ENCODE assay signal across 34 cellular contexts in the genomic region with DNA sequence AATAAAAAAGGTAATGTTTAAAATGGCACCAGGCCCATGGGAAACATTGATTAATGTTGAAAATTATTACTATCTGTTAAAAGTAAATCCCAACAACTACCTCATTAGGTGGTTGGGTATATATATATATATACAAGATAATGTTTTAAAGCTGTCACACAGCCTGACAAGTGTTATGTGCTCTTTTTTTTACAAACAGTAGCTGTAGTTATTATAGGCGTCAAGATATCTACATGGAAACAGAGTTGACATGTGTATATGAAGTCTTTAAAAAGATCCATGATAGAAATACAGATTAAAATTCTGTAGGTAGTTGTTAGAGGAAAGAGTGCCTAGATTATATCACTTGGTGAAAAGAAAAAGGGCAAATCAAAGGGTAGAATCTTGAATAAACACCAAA.
DNase-seq lines count a peak whose midpoint lies in the region; ATAC-seq, FAIRE-seq and TF ChIP-seq lines count a peak whose summit lies in the region.
"Had no signal": no experiment of that assay in that cellular context is flagged by ENCODE, and none has a peak within 500 bp of the region (broad histone marks: within the 10 kb centered on the region; RNA-seq: fewer than 3 reads in every experiment).

No MANE protein-coding gene starts in this region.

- H3K79me2 ChIP-seq in HepG2 (ENCODE audit: insufficient read depth, low read length), result no peaks in the 10 kb centered on the region
- H3K79me2 ChIP-seq in neural cell (replicated peaks; ENCODE audit: insufficient read depth, low read length), result no peaks in the 10 kb centered on the region

- intact Hi-C loops in HepG2 (cut with micrococcal nuclease; ENCODE audit: unreplicated experiment), result no loop called here
- intact Hi-C loops in right lobe of liver (cut with DNase I), result no loop called here

- in situ Hi-C loops in HepG2 (cut with HindIII; ENCODE audit: extremely low pct_ligation_motif_present, low pct_unique_long_range_greater_than_20kb), result no loop called here

- POLR2A ChIA-PET in HepG2 (lab: Yijun Ruan, JAX), result no interaction called here

- ATAC-seq in HepG2 (no peak), right lobe of liver (no peak)
- ATAC-seq: A549; CD8-positive, alpha-beta T cell had no signal

- no peaks in the 10 kb centered on the region for H3K9me2 ChIP-seq in neural cell (ENCODE audit: insufficient read depth, low read length)

- no TSS peak for BruUV-seq in HepG2 (replicated peaks; lab: Mats Ljungman, UMichigan)

- WGBS in HepG2 (ENCODE audit: low lambda C conversion rate), result 7% methylated on average over 1 of the region's 1 CpG
- WGBS in right lobe of liver (ENCODE audit: insufficient coverage, low coverage, low lambda C conversion rate, missing lambda C conversion rate), result 33% methylated on average over 1 of the region's 1 CpG

- CTCF ChIA-PET in HepG2 (lab: Yijun Ruan, JAX; ENCODE audit: low intra/inter-chr PET ratio, low total read pairs), result no interaction called here

- TF ChIP-seq POLR2A in HepG2 (IDR thresholded peaks at IDR 0.05; ENCODE audit: insufficient read depth in 1 of 2, low read depth in 2 of 2, low read length in 2 of 2) (no peak), right lobe of liver (IDR thresholded peaks at IDR 0.05) (no peak)

- H3K4me3 ChIP-seq in HepG2 (replicated peaks in 1 of 3; ENCODE audit: insufficient read depth in 1 of 3, low read depth in 2 of 3, low read length in 3 of 3) (no peak overlapping the region), right lobe of liver (no peak overlapping the region), neural cell (ENCODE audit: low read length) (no peak overlapping the region)
- H3K4me3 ChIP-seq: A549; BLaER1; BLaER1 treated with 17β-estradiol and CSF1 and Interleukin-3, amounts not matched to agents 10 nM and 100 nM had no signal

- H3K9me3 ChIP-seq in HepG2 (ENCODE audit: low read length) (peaks cover 11% of the 10 kb centered on the region; the same call in 1 of the 2 replicates), right lobe of liver (peaks cover 0 to 2% (median 0%) of the 10 kb centered on the region in 4 donors), neural cell (ENCODE audit: low read length) (no peaks in the 10 kb centered on the region)
- H3K9me3 ChIP-seq: BE2C had no signal

- H3K9ac ChIP-seq in HepG2 (ENCODE audit: insufficient read depth, low read depth, low read length) (no peak overlapping the region), neural cell (ENCODE audit: low read length) (no peak overlapping the region)
- H3K9ac ChIP-seq: BLaER1; BLaER1 treated with 17β-estradiol and CSF1 and Interleukin-3, amounts not matched to agents 10 nM and 100 nM had no signal

- no peak for FAIRE-seq in HepG2 (lab: Jason Lieb, UNC)
- FAIRE-seq: A204.1, A549, D721Med had no signal

- H3K4me1 ChIP-seq in HepG2 (ENCODE audit: insufficient read depth, low read length) (no peaks in the 10 kb centered on the region), right lobe of liver (no peaks in the 10 kb centered on the region)
- H3K4me1 ChIP-seq: BE2C; BLaER1; BLaER1 treated with 17β-estradiol and CSF1 and Interleukin-3, amounts not matched to agents 10 nM and 100 nM; Caco-2 had no signal

- H3K4me2 ChIP-seq in HepG2 (ENCODE audit: low read depth, low read length), result no peak overlapping the region
- no peak overlapping the region for H3K4me2 ChIP-seq in neural cell (ENCODE audit: low read length)
- H3K4me2 ChIP-seq: BLaER1; BLaER1 treated with 17β-estradiol and CSF1 and Interleukin-3, amounts not matched to agents 10 nM and 100 nM had no signal

- H4K20me1 ChIP-seq in HepG2 (ENCODE audit: insufficient read depth, low read length) (no peaks in the 10 kb centered on the region), neural cell (ENCODE audit: insufficient read depth) (no peaks in the 10 kb centered on the region)
- H4K20me1 ChIP-seq: BLaER1; BLaER1 treated with 17β-estradiol and CSF1 and Interleukin-3, amounts not matched to agents 10 nM and 100 nM had no signal

- DNase-seq in NCI-H510A treated with DMSO at 0.1 percent for 48 hours (lab: John Stamatoyannopoulos, UW), result peak; percentile 28
- no peak for DNase-seq in NCI-H510A (lab: John Stamatoyannopoulos, UW)
- no peak for DNase-seq in HepG2 (ENCODE audit: low spot score)
- DNase-seq in right lobe of liver, result no peak
- no peak for DNase-seq in NCI-H146 (lab: John Stamatoyannopoulos, UW)
- no peak for DNase-seq in amygdala (lab: John Stamatoyannopoulos, UW)
- DNase-seq: 8988T; ACHN; AML-193; BE2C; C1 segment of cervical spinal cord; Caco-2; Calu3; CD4-positive, alpha-beta memory T cell; CD4-positive, alpha-beta T cell; CD4-positive, CD25-positive, alpha-beta regulatory T cell; CD8-positive, alpha-beta memory T cell; CD8-positive, alpha-beta T cell; COR-L47; DMS 273 treated with DMSO at 0.1 percent for 48 hours; DMS153; DMS53; DMS79; DMS79 treated with DMSO at 0.1 percent for 48 hours; DND-41; EL had no signal

- H3K36me3 ChIP-seq in HepG2 (replicated peaks in 1 of 2; ENCODE audit: control insufficient read depth in 1 of 2, insufficient read depth in 2 of 2, low read length in 2 of 2), result no peaks in the 10 kb centered on the region
- H3K36me3 ChIP-seq in right lobe of liver, result no peaks in the 10 kb centered on the region
- H3K36me3 ChIP-seq in neural cell (ENCODE audit: insufficient read depth, low read length), result no peaks in the 10 kb centered on the region
- H3K36me3 ChIP-seq: BE2C; BLaER1; BLaER1 treated with 17β-estradiol and CSF1 and Interleukin-3, amounts not matched to agents 10 nM and 100 nM had no signal

- H3K27me3 ChIP-seq in HepG2 (ENCODE audit: control insufficient read depth in 1 of 2, insufficient read depth in 2 of 2, low read length in 2 of 2), result no peaks in the 10 kb centered on the region; a peak in 1 of 5 replicates
- H3K27me3 ChIP-seq in right lobe of liver, result no peaks in the 10 kb centered on the region
- no peaks in the 10 kb centered on the region for H3K27me3 ChIP-seq in neural cell (ENCODE audit: insufficient read depth, low read depth, low read length)
- H3K27me3 ChIP-seq: BE2C; BLaER1; BLaER1 treated with 17β-estradiol and CSF1 and Interleukin-3, amounts not matched to agents 10 nM and 100 nM had no signal

- H2AFZ ChIP-seq in HepG2 (ENCODE audit: low read length), result peak overlapping the region; percentile 5
- H2AFZ ChIP-seq in neural cell (ENCODE audit: low read depth, low read length), result no peak overlapping the region

- H3K27ac ChIP-seq in HepG2 (ENCODE audit: extremely low read length, insufficient read depth, low read length) (no peak overlapping the region), right lobe of liver (no peak overlapping the region), 22Rv1 (peak overlapping the region; percentile 80), neural cell (ENCODE audit: low read length) (peak overlapping the region; percentile 64)
- H3K27ac ChIP-seq: BLaER1; BLaER1 treated with 17β-estradiol and CSF1 and Interleukin-3, amounts not matched to agents 10 nM and 100 nM; C4-2B had no signal

- TF ChIP-seq RAD21 in HepG2 (CRISPR knock-in tag; IDR thresholded peaks at IDR 0.05), result no peak
- no peak for TF ChIP-seq RAD21 in neural cell (conservative IDR thresholded peaks at IDR 0.05)

- TF ChIP-seq CTCF in HepG2 (CRISPR knock-in tag; IDR thresholded peaks at IDR 0.05), result no peak
- TF ChIP-seq CTCF in right lobe of liver (IDR thresholded peaks at IDR 0.05), result no peak
- no peak for TF ChIP-seq CTCF in 22Rv1 (IDR thresholded peaks at IDR 0.05)
- no peak for TF ChIP-seq CTCF in neural cell (IDR thresholded peaks at IDR 0.05; ENCODE audit: poor library complexity, severe bottlenecking)

- H3F3A ChIP-seq in neural cell (ENCODE audit: insufficient read depth, low read length, poor library complexity, severe bottlenecking), result no peaks in the 10 kb centered on the region

- TF ChIP-seq EP300 in HepG2 (IDR thresholded peaks at IDR 0.05; ENCODE audit: low read depth in 2 of 2, low read length in 2 of 2) (no peak), HepG2 (CRISPR knock-in tag; IDR thresholded peaks at IDR 0.05; ENCODE audit: borderline replicate concordance) (no peak), neural cell (conservative IDR thresholded peaks at IDR 0.05; ENCODE audit: poor library complexity, severe bottlenecking) (peak; percentile 95)

TF ChIP-seq in HepG2, 621 proteins besides CTCF, POLR2A, EP300 and RAD21 (continues in another document):
- TF ChIP-seq SALL2 (CRISPR knock-in tag; IDR thresholded peaks at IDR 0.05), result no peak
- no peak for TF ChIP-seq ZNF552 (CRISPR knock-in tag; IDR thresholded peaks at IDR 0.05; ENCODE audit: borderline replicate concordance)
- no peak for TF ChIP-seq ZNF350 (CRISPR knock-in tag; IDR thresholded peaks at IDR 0.05; ENCODE audit: borderline replicate concordance, low read depth)
- TF ChIP-seq, protein P1, sequence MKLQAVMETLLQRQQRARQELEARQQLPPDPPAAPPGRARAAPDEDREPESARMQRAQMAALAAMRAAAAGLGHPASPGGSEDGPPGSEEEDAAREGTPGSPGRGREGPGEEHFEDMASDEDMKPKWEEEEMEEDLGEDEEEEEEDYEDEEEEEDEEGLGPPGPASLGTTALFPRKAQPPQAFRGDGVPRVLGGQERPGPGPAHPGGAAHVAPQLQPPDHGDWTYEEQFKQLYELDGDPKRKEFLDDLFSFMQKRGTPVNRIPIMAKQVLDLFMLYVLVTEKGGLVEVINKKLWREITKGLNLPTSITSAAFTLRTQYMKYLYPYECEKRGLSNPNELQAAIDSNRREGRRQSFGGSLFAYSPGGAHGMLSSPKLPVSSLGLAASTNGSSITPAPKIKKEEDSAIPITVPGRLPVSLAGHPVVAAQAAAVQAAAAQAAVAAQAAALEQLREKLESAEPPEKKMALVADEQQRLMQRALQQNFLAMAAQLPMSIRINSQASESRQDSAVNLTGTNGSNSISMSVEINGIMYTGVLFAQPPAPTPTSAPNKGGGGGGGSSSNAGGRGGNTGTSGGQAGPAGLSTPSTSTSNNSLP (IDR thresholded peaks at IDR 0.05; ENCODE audit: low read depth, low read length), result no peak

TF ChIP-seq in neural cell, 6 proteins besides CTCF, POLR2A, EP300 and RAD21:
- TF ChIP-seq MXI1 (conservative IDR thresholded peaks at IDR 0.05; ENCODE audit: poor library complexity, severe bottlenecking) (no peak), POLR2AphosphoS5 (IDR thresholded peaks at IDR 0.05) (peak; percentile 69), TAF1 (IDR thresholded peaks at IDR 0.05; ENCODE audit: low read depth) (no peak)
TF ChIP-seq in neural cell: peak in this region for 1.

Comparison
In these comparisons a context has a peak if more than half of its experiments do, and no peak if none do; other contexts are left out.
1. H3K27ac ChIP-seq: peak in 22Rv1 (single experiment) and neural cell (single experiment); none in HepG2 (single experiment) and right lobe of liver (0 of 3).